30 cellular contexts compared by ENCODE assay signal in genomic region chr1:9419642-9420041, GRCh38.
"Had no signal": no experiment of that assay in that cellular context is flagged by ENCODE, and none has a peak within 500 bp of the region (broad histone marks: within the 10 kb centered on the region; RNA-seq: fewer than 3 reads in every experiment).

No MANE protein-coding gene starts in this region.

- H3K36me3 ChIP-seq: ascending aorta, cardiac muscle cell, colonic mucosa, esophagus squamous epithelium, left lung, thoracic aorta, vagina had no signal

- H3K27ac ChIP-seq: ascending aorta, cardiac muscle cell, colonic mucosa, epithelial cell of prostate, left lung, thoracic aorta, vagina had no signal

- DNase-seq: activated CD4-positive, alpha-beta memory T cell treated with anti-CD3 and anti-CD28 coated beads for 36 hours; activated CD4-positive, alpha-beta T cell treated with anti-CD3 and anti-CD28 coated beads, Interleukin-2, amount 10 ng/mL, durations not matched to agents 24 days and 14 days; activated CD4-positive, CD25-positive, alpha-beta regulatory T cell treated with anti-CD3 and anti-CD28 coated beads, Interleukin-2, amount 50 U/mL, for 72 hours; activated CD8-positive, alpha-beta memory T cell treated with anti-CD3 and anti-CD28 coated beads, Interleukin-2, amount 50 U/mL, for 4 hours; activated gamma-delta T cell; activated naive CD4-positive, alpha-beta T cell treated with anti-CD3 and anti-CD28 coated beads, Interleukin-2, amount 10 ng/mL, durations not matched to agents 7 days and 5 days; activated naive CD8-positive, alpha-beta T cell treated with anti-CD3 and anti-CD28 coated beads, Interleukin-2, amount 10 ng/mL, durations not matched to agents 7 days and 5 days; activated T-cell treated with anti-CD3 and anti-CD28 coated beads, Interleukin-2, amount 50 U/mL, for 1 hour; cerebellar nuclear complex; colonic mucosa; effector CD8-positive, alpha-beta T cell; esophagus squamous epithelium; foreskin melanocyte; kidney glomerular epithelial cell; left lung; mesendoderm; natural killer cell; right cardiac atrium; stimulated activated CD4-positive, alpha-beta T cell treated with anti-CD3 and anti-CD28 coated beads, Interleukin-4, amount 100 ng/mL, for 1 hour had no signal

- H3K27me3 Mint-ChIP-seq: type B pancreatic cell had no signal

- H3K27me3 ChIP-seq: ascending aorta, cardiac muscle cell, colonic mucosa, esophagus squamous epithelium, left lung, vagina had no signal

- H3K9me3 Mint-ChIP-seq: activated CD4-positive, alpha-beta memory T cell treated with anti-CD3 and anti-CD28 coated beads for 36 hours; activated CD4-positive, alpha-beta T cell treated with anti-CD3 and anti-CD28 coated beads, Interleukin-2, amount 10 ng/mL, durations not matched to agents 24 days and 14 days; activated naive CD4-positive, alpha-beta T cell treated with anti-CD3 and anti-CD28 coated beads, Interleukin-2, amount 10 ng/mL, durations not matched to agents 7 days and 5 days; activated naive CD8-positive, alpha-beta T cell treated with anti-CD3 and anti-CD28 coated beads, Interleukin-2, amount 10 ng/mL, durations not matched to agents 7 days and 5 days; activated T-helper 1 cell treated with anti-CD3 and anti-CD28 coated beads, Interleukin-12 subunit alpha, Interleukin-12 subunit beta, Interleukin-2, Interleukin-4 antibody, amounts not matched to agents 30 ng/mL and 10 ng/mL and 1 ng/mL, durations not matched to agents 14 hours and 24 hours and 36 hours; natural killer cell; stimulated activated effector memory CD8-positive, alpha-beta T cell treated with anti-CD3 and anti-CD28 coated beads, Interleukin-12 subunit alpha, Interleukin-12 subunit beta, amount 100 ng/mL, for 72 hours; stimulated activated naive CD8-positive, alpha-beta T cell treated with anti-CD3 and anti-CD28 coated beads, Interleukin-15, Interleukin-2, amounts not matched to agents 100 ng/mL and 50 ng/mL, for 24 hours; type B pancreatic cell had no signal

- H3K9me3 ChIP-seq: ascending aorta, colonic mucosa, esophagus squamous epithelium, left lung, thoracic aorta, vagina had no signal

- H3K4me1 ChIP-seq: colonic mucosa, left lung had no signal

- H3K36me3 Mint-ChIP-seq: activated CD4-positive, alpha-beta memory T cell treated with anti-CD3 and anti-CD28 coated beads for 36 hours; activated naive CD4-positive, alpha-beta T cell treated with anti-CD3 and anti-CD28 coated beads, Interleukin-2, amount 10 ng/mL, durations not matched to agents 7 days and 5 days; activated naive CD8-positive, alpha-beta T cell treated with anti-CD3 and anti-CD28 coated beads, Interleukin-2, amount 10 ng/mL, durations not matched to agents 7 days and 5 days; brain; natural killer cell; stimulated activated effector memory CD8-positive, alpha-beta T cell treated with anti-CD3 and anti-CD28 coated beads, Interleukin-12 subunit alpha, Interleukin-12 subunit beta, amount 100 ng/mL, for 72 hours; type B pancreatic cell had no signal

- H3K4me3 ChIP-seq: ascending aorta, cardiac muscle cell, colonic mucosa, esophagus squamous epithelium, left lung, lung, thoracic aorta, vagina had no signal

- H3K4me3 Mint-ChIP-seq: activated CD4-positive, alpha-beta memory T cell treated with anti-CD3 and anti-CD28 coated beads for 36 hours; activated CD4-positive, alpha-beta T cell treated with anti-CD3 and anti-CD28 coated beads, Interleukin-2, amount 10 ng/mL, durations not matched to agents 24 days and 14 days; activated naive CD4-positive, alpha-beta T cell treated with anti-CD3 and anti-CD28 coated beads, Interleukin-2, amount 10 ng/mL, durations not matched to agents 7 days and 5 days; activated naive CD8-positive, alpha-beta T cell treated with anti-CD3 and anti-CD28 coated beads, Interleukin-2, amount 10 ng/mL, durations not matched to agents 7 days and 5 days; activated T-helper 1 cell treated with anti-CD3 and anti-CD28 coated beads, Interleukin-12 subunit alpha, Interleukin-12 subunit beta, Interleukin-2, Interleukin-4 antibody, amounts not matched to agents 30 ng/mL and 10 ng/mL and 1 ng/mL, durations not matched to agents 14 hours and 24 hours and 36 hours; brain; natural killer cell; stimulated activated effector memory CD8-positive, alpha-beta T cell treated with anti-CD3 and anti-CD28 coated beads, Interleukin-12 subunit alpha, Interleukin-12 subunit beta, amount 100 ng/mL, for 72 hours; stimulated activated naive CD8-positive, alpha-beta T cell treated with anti-CD3 and anti-CD28 coated beads, Interleukin-15, Interleukin-2, amounts not matched to agents 100 ng/mL and 50 ng/mL, for 24 hours; type B pancreatic cell had no signal

- H3K27ac Mint-ChIP-seq: activated CD4-positive, alpha-beta memory T cell treated with anti-CD3 and anti-CD28 coated beads for 36 hours; activated CD4-positive, alpha-beta T cell treated with anti-CD3 and anti-CD28 coated beads, Interleukin-2, amount 10 ng/mL, durations not matched to agents 24 days and 14 days; activated naive CD4-positive, alpha-beta T cell treated with anti-CD3 and anti-CD28 coated beads, Interleukin-2, amount 10 ng/mL, durations not matched to agents 7 days and 5 days; activated naive CD8-positive, alpha-beta T cell treated with anti-CD3 and anti-CD28 coated beads, Interleukin-2, amount 10 ng/mL, durations not matched to agents 7 days and 5 days; activated T-helper 1 cell treated with anti-CD3 and anti-CD28 coated beads, Interleukin-12 subunit alpha, Interleukin-12 subunit beta, Interleukin-2, Interleukin-4 antibody, amounts not matched to agents 30 ng/mL and 10 ng/mL and 1 ng/mL, durations not matched to agents 14 hours and 24 hours and 36 hours; brain; natural killer cell; stimulated activated effector memory CD8-positive, alpha-beta T cell treated with anti-CD3 and anti-CD28 coated beads, Interleukin-12 subunit alpha, Interleukin-12 subunit beta, amount 100 ng/mL, for 72 hours; stimulated activated naive CD8-positive, alpha-beta T cell treated with anti-CD3 and anti-CD28 coated beads, Interleukin-15, Interleukin-2, amounts not matched to agents 100 ng/mL and 50 ng/mL, for 24 hours had no signal

- ATAC-seq: left lung; natural killer cell; right cardiac atrium; stimulated activated effector memory CD8-positive, alpha-beta T cell treated with anti-CD3 and anti-CD28 coated beads, Interleukin-12 subunit alpha, Interleukin-12 subunit beta, amount 100 ng/mL, for 72 hours had no signal

- H3K4me1 Mint-ChIP-seq: brain had no signal
